In the genomic region with DNA sequence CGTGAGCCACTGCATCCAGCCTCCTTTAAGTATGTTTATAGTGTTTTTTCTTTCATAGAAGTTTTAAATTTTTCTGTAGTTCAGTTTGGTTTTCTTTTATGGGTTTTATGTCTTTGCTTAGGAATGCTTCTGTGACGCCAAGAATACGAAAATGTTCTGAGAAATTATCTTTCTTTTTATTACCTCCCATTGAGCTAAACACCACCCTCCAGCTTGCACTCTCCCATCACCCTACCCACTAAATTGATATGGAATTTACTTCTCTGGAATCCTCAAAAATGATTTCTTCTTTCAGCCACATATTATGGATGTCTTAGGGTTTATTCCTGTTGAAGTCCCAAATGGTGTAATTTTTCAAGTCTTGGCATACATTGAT, we compare ENCODE assay signal across 1 cellular context.
TF ChIP-seq lines count a peak whose summit lies in the region.

No MANE protein-coding gene starts in this region.

TF ChIP-seq in WTC11, 78 proteins besides CTCF, POLR2A, EP300 and RAD21:
- TF ChIP-seq, protein P1, sequence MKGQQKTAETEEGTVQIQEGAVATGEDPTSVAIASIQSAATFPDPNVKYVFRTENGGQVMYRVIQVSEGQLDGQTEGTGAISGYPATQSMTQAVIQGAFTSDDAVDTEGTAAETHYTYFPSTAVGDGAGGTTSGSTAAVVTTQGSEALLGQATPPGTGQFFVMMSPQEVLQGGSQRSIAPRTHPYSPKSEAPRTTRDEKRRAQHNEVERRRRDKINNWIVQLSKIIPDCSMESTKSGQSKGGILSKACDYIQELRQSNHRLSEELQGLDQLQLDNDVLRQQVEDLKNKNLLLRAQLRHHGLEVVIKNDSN (CRISPR knock-in tag; IDR thresholded peaks at IDR 0.05): no peak
- TF ChIP-seq OVOL2 (CRISPR knock-in tag; IDR thresholded peaks at IDR 0.05; ENCODE audit: borderline replicate concordance): no peak
- TF ChIP-seq ATF1 (CRISPR knock-in tag; IDR thresholded peaks at IDR 0.05): no peak
- TF ChIP-seq, protein P2, sequence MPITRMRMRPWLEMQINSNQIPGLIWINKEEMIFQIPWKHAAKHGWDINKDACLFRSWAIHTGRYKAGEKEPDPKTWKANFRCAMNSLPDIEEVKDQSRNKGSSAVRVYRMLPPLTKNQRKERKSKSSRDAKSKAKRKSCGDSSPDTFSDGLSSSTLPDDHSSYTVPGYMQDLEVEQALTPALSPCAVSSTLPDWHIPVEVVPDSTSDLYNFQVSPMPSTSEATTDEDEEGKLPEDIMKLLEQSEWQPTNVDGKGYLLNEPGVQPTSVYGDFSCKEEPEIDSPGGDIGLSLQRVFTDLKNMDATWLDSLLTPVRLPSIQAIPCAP (CRISPR knock-in tag; IDR thresholded peaks at IDR 0.05): no peak
